20 cellular contexts compared by ENCODE assay signal in the genomic region with DNA sequence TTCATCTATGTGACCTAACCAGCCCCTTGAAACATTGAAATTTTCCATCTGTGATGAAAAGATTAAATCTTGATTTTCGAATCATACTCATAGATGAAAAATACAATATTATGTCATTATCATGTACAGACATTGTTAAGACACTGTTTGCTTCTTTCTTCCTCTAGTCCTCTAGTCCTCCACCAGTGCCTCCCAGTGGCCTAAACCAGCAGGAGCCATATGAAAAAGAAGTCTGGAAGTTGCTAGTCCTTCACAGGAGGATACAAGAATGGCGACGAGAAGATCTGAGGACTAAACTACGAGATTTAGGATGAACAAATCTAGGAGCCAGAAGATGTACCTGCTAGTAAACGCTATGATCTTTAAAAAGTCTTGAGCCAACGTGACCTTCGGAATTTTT.
DNase-seq lines count a peak whose midpoint lies in the region; ATAC-seq and TF ChIP-seq lines count a peak whose summit lies in the region.
"Had no signal": no experiment of that assay in that cellular context is flagged by ENCODE, and none has a peak within 500 bp of the region (broad histone marks: within the 10 kb centered on the region; RNA-seq: fewer than 3 reads in every experiment).

No MANE protein-coding gene starts in this region.

- ATAC-seq in mucosa of descending colon, result no peak
- ATAC-seq in GM18868 (IDR thresholded peaks at IDR 0.05; ENCODE audit: unreplicated experiment), result no peak
- ATAC-seq: HepG2, upper lobe of right lung had no signal

- H3K27me3 Mint-ChIP-seq in endodermal cell (ENCODE audit: insufficient read depth), result no peaks in the 10 kb centered on the region
- H3K27me3 Mint-ChIP-seq: memory B cell had no signal

- H3K36me3 Mint-ChIP-seq in endodermal cell (ENCODE audit: low read depth), result no peaks in the 10 kb centered on the region
- H3K36me3 Mint-ChIP-seq: immature natural killer cell, memory B cell had no signal

- no peaks in the 10 kb centered on the region for H3K27me3 ChIP-seq in endodermal cell (ENCODE audit: control insufficient read depth, insufficient read depth, low read length, poor library complexity, severe bottlenecking)
- H3K27me3 ChIP-seq: adrenal gland, upper lobe of right lung had no signal

- H3K9me3 ChIP-seq in endodermal cell (ENCODE audit: control insufficient read depth, low read length) (no peaks in the 10 kb centered on the region), mucosa of descending colon (no peaks in the 10 kb centered on the region)
- H3K9me3 ChIP-seq: adrenal gland, upper lobe of right lung had no signal

- no peak overlapping the region for H3K27ac Mint-ChIP-seq in endodermal cell
- H3K27ac Mint-ChIP-seq: immature natural killer cell; memory B cell; stimulated activated naive CD8-positive, alpha-beta T cell treated with anti-CD3 and anti-CD28 coated beads, Interleukin-15, Interleukin-2, amounts not matched to agents 100 ng/mL and 50 ng/mL, for 24 hours had no signal

- no peak overlapping the region for H3K27ac ChIP-seq in endodermal cell (ENCODE audit: low read depth, low read length)
- H3K27ac ChIP-seq: adrenal gland, epithelial cell of prostate, upper lobe of right lung had no signal

- no peak overlapping the region for H3K9ac ChIP-seq in endodermal cell (ENCODE audit: extremely low read depth, low read length, poor library complexity, severe bottlenecking)

- no peaks in the 10 kb centered on the region for H3K9me3 Mint-ChIP-seq in endodermal cell
- H3K9me3 Mint-ChIP-seq: memory B cell; neural crest cell; stimulated activated naive CD8-positive, alpha-beta T cell treated with anti-CD3 and anti-CD28 coated beads, Interleukin-15, Interleukin-2, amounts not matched to agents 100 ng/mL and 50 ng/mL, for 24 hours had no signal

- TF ChIP-seq CTCF in endodermal cell (conservative IDR thresholded peaks at IDR 0.05) (peak; percentile 68), retinal pigment epithelial cell (conservative IDR thresholded peaks at IDR 0.05; ENCODE audit: low read depth, low read length) (peak; percentile 37), mucosa of descending colon (IDR thresholded peaks at IDR 0.05) (no peak)

- DNase-seq in NCI-H446 (lab: John Stamatoyannopoulos, UW), result peak; percentile 9 to 20
- DNase-seq in NCI-H446 treated with DMSO at 0.1 percent for 48 hours (lab: John Stamatoyannopoulos, UW), result no peak
- DNase-seq in M059J (ENCODE audit: low read depth), result peak; percentile 41
- peak; percentile 67 for DNase-seq in endodermal cell
- no peak for DNase-seq in retinal pigment epithelial cell (ENCODE audit: low read depth)
- DNase-seq in mucosa of descending colon, result no peak
- no peak for DNase-seq in DMS153 (lab: John Stamatoyannopoulos, UW)
- DNase-seq: activated CD8-positive, alpha-beta memory T cell treated with anti-CD3 and anti-CD28 coated beads for 24 hours; adrenal gland; immature natural killer cell; MV-4-11; NCI-H748 treated with DMSO at 0.1 percent for 48 hours; T-helper 1 cell; upper lobe of right lung had no signal

- H3K36me3 ChIP-seq in endodermal cell (ENCODE audit: control insufficient read depth, insufficient read depth, low read length) (no peaks in the 10 kb centered on the region), mucosa of descending colon (ENCODE audit: low read depth) (no peaks in the 10 kb centered on the region)
- H3K36me3 ChIP-seq: adrenal gland, upper lobe of right lung had no signal

- no peaks in the 10 kb centered on the region for H3K4me1 Mint-ChIP-seq in endodermal cell
- H3K4me1 Mint-ChIP-seq: immature natural killer cell, memory B cell, neural crest cell had no signal

- H3K4me3 ChIP-seq in endodermal cell (ENCODE audit: low read length) (no peak overlapping the region), retinal pigment epithelial cell (ENCODE audit: low read length) (no peak overlapping the region), mucosa of descending colon (no peak overlapping the region)
- H3K4me3 ChIP-seq: adrenal gland, upper lobe of right lung had no signal

- intact Hi-C loops in mucosa of descending colon (cut with DNase I, micrococcal nuclease), result no loop called here

- H3K4me1 ChIP-seq in endodermal cell (ENCODE audit: control insufficient read depth, insufficient read depth, low read length) (no peaks in the 10 kb centered on the region), mucosa of descending colon (ENCODE audit: low read depth) (no peaks in the 10 kb centered on the region)
- H3K4me1 ChIP-seq: adrenal gland, upper lobe of right lung had no signal

- WGBS in endodermal cell (ENCODE audit: insufficient coverage in 1 of 2, insufficient read length in 1 of 2), 2 experiments, result 86 to 90% methylated on average over 6 of the region's 7 CpGs

- no peak overlapping the region for H3K4me3 Mint-ChIP-seq in endodermal cell
- H3K4me3 Mint-ChIP-seq: immature natural killer cell; memory B cell; neural crest cell; stimulated activated naive CD8-positive, alpha-beta T cell treated with anti-CD3 and anti-CD28 coated beads, Interleukin-15, Interleukin-2, amounts not matched to agents 100 ng/mL and 50 ng/mL, for 24 hours had no signal

Comparison
In these comparisons a context has a peak if more than half of its experiments do, and no peak if none do; other contexts are left out.
1. DNase-seq: peak in NCI-H446 (2 of 2), M059J (single experiment) and endodermal cell (single experiment); none in NCI-H446 treated with DMSO at 0.1 percent for 48 hours (single experiment), retinal pigment epithelial cell (single experiment), mucosa of descending colon (0 of 3) and DMS153 (single experiment).